Comparison of ENCODE assay signal across 9 cellular contexts in the genomic region with DNA sequence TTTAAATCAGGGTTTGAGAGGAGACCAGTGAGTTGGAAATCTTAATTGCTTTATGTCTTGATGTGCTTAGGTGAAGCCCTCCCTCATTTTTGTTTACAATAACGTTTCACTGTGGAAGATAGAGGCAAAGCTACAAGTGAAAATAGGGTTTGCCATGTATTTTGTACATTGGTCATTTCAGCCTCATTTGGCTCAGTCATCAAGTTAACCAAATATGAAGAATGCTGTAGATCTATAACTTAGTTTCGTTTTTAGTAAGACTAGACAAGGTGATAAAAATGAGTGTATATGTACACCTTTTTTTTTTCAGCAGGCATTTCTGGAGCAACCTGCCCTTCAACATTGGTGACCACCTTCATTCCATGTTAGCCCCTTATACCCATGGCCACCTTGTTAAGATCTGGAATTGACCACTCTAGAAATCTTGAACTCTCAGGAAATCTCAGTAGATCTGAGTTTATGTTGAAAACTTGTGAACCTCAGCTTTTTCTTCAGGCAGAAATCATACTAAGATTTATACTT. TPM values are rescaled to one million over a fixed set of nuclear protein-coding genes. Genes with fewer than 3 reads are reported as not detected.
DNase-seq lines count a peak whose midpoint lies in the region; ATAC-seq and TF ChIP-seq lines count a peak whose summit lies in the region.
"Had no signal": no experiment of that assay in that cellular context is flagged by ENCODE, and none has a peak within 500 bp of the region (broad histone marks: within the 10 kb centered on the region; RNA-seq: fewer than 3 reads in every experiment).

No MANE protein-coding gene starts in this region.

- no peak for DNase-seq in CD8-positive, alpha-beta T cell
- peak; percentile 26 for DNase-seq in GM20000 (ENCODE audit: low spot score)
- no peak for DNase-seq in activated CD4-positive, alpha-beta memory T cell treated with anti-CD3 and anti-CD28 coated beads, Interleukin-2, amount 10 ng/mL, durations not matched to agents 7 days and 5 days
- no peak for DNase-seq in NCI-H1105 (lab: John Stamatoyannopoulos, UW)
- no peak for DNase-seq in endodermal cell
- DNase-seq: gastrocnemius medialis, kidney glomerular epithelial cell had no signal

- intact Hi-C loops in CD8-positive, alpha-beta T cell (cut with DNase I, micrococcal nuclease) = loop anchor here (5.0 to 10.0 kb wide), 5 partner anchors 108 to 1117 kb away; partner anchors contain the start of genes CAP1 (in 1 of the 2), CITED4 (in 1 of the 2), PABPC4 (in 1 of the 2) and ZMPSTE24 (in 1 of the 2)

- peaks cover 79% of the 10 kb centered on the region for H3K4me1 Mint-ChIP-seq in CD8-positive, alpha-beta T cell (ENCODE audit: low read depth)
- peaks cover 78% of the 10 kb centered on the region for H3K4me1 Mint-ChIP-seq in activated CD4-positive, alpha-beta memory T cell treated with anti-CD3 and anti-CD28 coated beads, Interleukin-2, amount 10 ng/mL, durations not matched to agents 7 days and 5 days
- peaks cover 24% of the 10 kb centered on the region for H3K4me1 Mint-ChIP-seq in endodermal cell

- peak overlapping the region; percentile 96 for H3K27ac Mint-ChIP-seq in CD8-positive, alpha-beta T cell
- H3K27ac Mint-ChIP-seq in activated CD4-positive, alpha-beta memory T cell treated with anti-CD3 and anti-CD28 coated beads, Interleukin-2, amount 10 ng/mL, durations not matched to agents 7 days and 5 days = peak overlapping the region; percentile 93
- H3K27ac Mint-ChIP-seq in endodermal cell = no peak overlapping the region

- no peak overlapping the region for H3K9ac ChIP-seq in endodermal cell (ENCODE audit: extremely low read depth, low read length, poor library complexity, severe bottlenecking)

- H3K4me3 Mint-ChIP-seq in CD8-positive, alpha-beta T cell = peak overlapping the region; percentile 65
- H3K4me3 Mint-ChIP-seq in activated CD4-positive, alpha-beta memory T cell treated with anti-CD3 and anti-CD28 coated beads, Interleukin-2, amount 10 ng/mL, durations not matched to agents 7 days and 5 days = peak overlapping the region; percentile 90
- no peak overlapping the region for H3K4me3 Mint-ChIP-seq in endodermal cell

- 91 to 92% methylated on average over 2 of the region's 2 CpGs for WGBS in endodermal cell (ENCODE audit: insufficient coverage in 1 of 2, insufficient read length in 1 of 2), 2 experiments

- peaks cover 29% of the 10 kb centered on the region for H3K36me3 Mint-ChIP-seq in CD8-positive, alpha-beta T cell
- H3K36me3 Mint-ChIP-seq in activated CD4-positive, alpha-beta memory T cell treated with anti-CD3 and anti-CD28 coated beads, Interleukin-2, amount 10 ng/mL, durations not matched to agents 7 days and 5 days (ENCODE audit: low read depth) = peaks cover 35% of the 10 kb centered on the region
- peaks cover 2% of the 10 kb centered on the region for H3K36me3 Mint-ChIP-seq in endodermal cell (ENCODE audit: low read depth)

- no peaks in the 10 kb centered on the region for H3K27me3 ChIP-seq in CD8-positive, alpha-beta T cell (ENCODE audit: insufficient read depth, low read length)
- H3K27me3 ChIP-seq in muscle layer of duodenum (ENCODE audit: low read depth, low read length) (no peaks in the 10 kb centered on the region), endodermal cell (ENCODE audit: control insufficient read depth, insufficient read depth, low read length, poor library complexity, severe bottlenecking) (no peaks in the 10 kb centered on the region)
- H3K27me3 ChIP-seq: gastrocnemius medialis had no signal

- POLR2A ChIA-PET in CD8-positive, alpha-beta T cell (lab: Charles Lee) = interaction anchor here (2.3 to 6.2 kb wide), 2 partner anchors 10 to 15 kb away, joined by 5 to 56 read pairs; no protein-coding TSS in a partner anchor
- POLR2A ChIA-PET in activated CD4-positive, alpha-beta memory T cell treated with anti-CD3 and anti-CD28 coated beads, Interleukin-2, amount 10 ng/mL, durations not matched to agents 7 days and 5 days (lab: Charles Lee) = interaction anchor here (4.2 to 6.8 kb wide), 5 partner anchors 8 to 285 kb away, joined by 33 to 134 read pairs (median 51); partner anchors contain the start of genes CTPS1 and RIMS3

- TF ChIP-seq CTCF in CD8-positive, alpha-beta T cell (IDR thresholded peaks at IDR 0.05) = no peak
- no peak for TF ChIP-seq CTCF in GM20000 (IDR thresholded peaks at IDR 0.05; ENCODE audit: extremely low read depth, missing control alignments)
- no peak for TF ChIP-seq CTCF in endodermal cell (conservative IDR thresholded peaks at IDR 0.05)

- H3K36me3 ChIP-seq in CD8-positive, alpha-beta T cell (ENCODE audit: insufficient read depth, low read length) = no peaks in the 10 kb centered on the region
- peaks cover 0 to 3% of the 10 kb centered on the region in 2 donors for H3K36me3 ChIP-seq in muscle layer of duodenum (ENCODE audit: control insufficient read depth in 1 of 2, insufficient read depth in 2 of 2, low read length in 2 of 2)
- peaks cover 4% of the 10 kb centered on the region for H3K36me3 ChIP-seq in endodermal cell (ENCODE audit: control insufficient read depth, insufficient read depth, low read length)
- H3K36me3 ChIP-seq: gastrocnemius medialis had no signal

- no peaks in the 10 kb centered on the region for H3K9me3 ChIP-seq in CD8-positive, alpha-beta T cell (ENCODE audit: low read length)
- H3K9me3 ChIP-seq in muscle layer of duodenum (ENCODE audit: control insufficient read depth in 1 of 2, low read length in 2 of 2) (no peaks in the 10 kb centered on the region), endodermal cell (ENCODE audit: control insufficient read depth, low read length) (no peaks in the 10 kb centered on the region)
- H3K9me3 ChIP-seq: gastrocnemius medialis had no signal

- no peak for ATAC-seq in CD8-positive, alpha-beta T cell
- ATAC-seq in GM21576 (IDR thresholded peaks at IDR 0.05; ENCODE audit: unreplicated experiment) = no peak
- ATAC-seq: gastrocnemius medialis had no signal

- no peaks in the 10 kb centered on the region for H3K9me3 Mint-ChIP-seq in CD8-positive, alpha-beta T cell
- no peaks in the 10 kb centered on the region for H3K9me3 Mint-ChIP-seq in activated CD4-positive, alpha-beta memory T cell treated with anti-CD3 and anti-CD28 coated beads, Interleukin-2, amount 10 ng/mL, durations not matched to agents 7 days and 5 days
- no peaks in the 10 kb centered on the region for H3K9me3 Mint-ChIP-seq in endodermal cell

- no peak overlapping the region for H3K4me3 ChIP-seq in CD8-positive, alpha-beta T cell (ENCODE audit: low read depth, low read length)
- H3K4me3 ChIP-seq in muscle layer of duodenum (ENCODE audit: low read depth in 1 of 2, low read length in 2 of 2) (no peak overlapping the region), endodermal cell (ENCODE audit: low read length) (no peak overlapping the region)
- H3K4me3 ChIP-seq: gastrocnemius medialis had no signal

- H3K27me3 Mint-ChIP-seq in CD8-positive, alpha-beta T cell (ENCODE audit: low read depth) = no peaks in the 10 kb centered on the region
- no peaks in the 10 kb centered on the region for H3K27me3 Mint-ChIP-seq in activated CD4-positive, alpha-beta memory T cell treated with anti-CD3 and anti-CD28 coated beads, Interleukin-2, amount 10 ng/mL, durations not matched to agents 7 days and 5 days
- H3K27me3 Mint-ChIP-seq in endodermal cell (ENCODE audit: insufficient read depth) = no peaks in the 10 kb centered on the region

- CTCF ChIA-PET in CD8-positive, alpha-beta T cell (lab: Charles Lee) = interaction anchor here (0.7 to 1.4 kb wide), 2 partner anchors 26 to 80 kb away, joined by 4 to 5 read pairs; no protein-coding TSS in a partner anchor
- CTCF ChIA-PET in activated CD4-positive, alpha-beta memory T cell treated with anti-CD3 and anti-CD28 coated beads, Interleukin-2, amount 10 ng/mL, durations not matched to agents 7 days and 5 days (lab: Charles Lee) = interaction anchor here (0.6 to 4.0 kb wide), 6 partner anchors 9 to 431 kb away, joined by 3 to 16 read pairs (median 5); no protein-coding TSS in a partner anchor

- peaks cover 25% of the 10 kb centered on the region for H3K4me1 ChIP-seq in CD8-positive, alpha-beta T cell (ENCODE audit: insufficient read depth, low read length)
- peaks cover 16 to 38% of the 10 kb centered on the region in 2 donors for H3K4me1 ChIP-seq in muscle layer of duodenum (ENCODE audit: control insufficient read depth in 1 of 2, insufficient read depth in 2 of 2, low read length in 2 of 2)
- no peaks in the 10 kb centered on the region for H3K4me1 ChIP-seq in endodermal cell (ENCODE audit: control insufficient read depth, insufficient read depth, low read length)

- H3K27ac ChIP-seq in CD8-positive, alpha-beta T cell (ENCODE audit: low read depth, low read length) = no peak overlapping the region
- peak overlapping the region; percentile 19 for H3K27ac ChIP-seq in muscle layer of duodenum (ENCODE audit: low read length)
- no peak overlapping the region for H3K27ac ChIP-seq in endodermal cell (ENCODE audit: low read depth, low read length)

RNA-seq across cellular contexts. Expression of gene NFYC, which starts 2.9 kb away (rescaled TPM):
- 10 to 100 TPM; 31.3 to 31.6 TPM for total RNA-seq in CD8-positive, alpha-beta T cell
- total RNA-seq in activated CD4-positive, alpha-beta memory T cell treated with anti-CD3 and anti-CD28 coated beads, Interleukin-2, amount 10 ng/mL, durations not matched to agents 7 days and 5 days = 10 to 100 TPM; 78.7 to 84.1 TPM
- 10 to 100 TPM; 43.6 to 59.0 TPM for total RNA-seq in endodermal cell
- polyA plus RNA-seq in endodermal cell (2013, experiment 1 of 2) = 55.3 TPM
- 47.4 TPM for polyA plus RNA-seq in endodermal cell (2013, experiment 2 of 2)

RNA-seq across cellular contexts. Expression of gene RIMS3, which starts 28.9 kb away (rescaled TPM):
- total RNA-seq in CD8-positive, alpha-beta T cell = under 1 TPM; 0.64 to 0.68 TPM
- total RNA-seq in activated CD4-positive, alpha-beta memory T cell treated with anti-CD3 and anti-CD28 coated beads, Interleukin-2, amount 10 ng/mL, durations not matched to agents 7 days and 5 days = 1 to 10 TPM; 5.6 to 6.1 TPM
- 10 to 100 TPM in 1 of 2 donors, 1 to 10 TPM in 1; 8.0 to 12.0 TPM for total RNA-seq in endodermal cell
- polyA plus RNA-seq in endodermal cell (2013, experiment 1 of 2) = 27.7 TPM
- polyA plus RNA-seq in endodermal cell (2013, experiment 2 of 2) = 24.1 TPM
